In genomic region chr16:86604436-86605220, GRCh38 we compare ENCODE assay signal across 8 cellular contexts.
DNase-seq lines count a peak whose midpoint lies in the region; ATAC-seq lines count a peak whose summit lies in the region.

No MANE protein-coding gene starts in this region.

- peak; percentile 59 for DNase-seq in activated CD4-positive, CD25-positive, alpha-beta regulatory T cell treated with anti-CD3 and anti-CD28 coated beads, Interleukin-2, amount 50 U/mL, for 72 hours
- DNase-seq in effector CD4-positive, alpha-beta T cell: peak; percentile 17
- DNase-seq in AML-193 (lab: John Stamatoyannopoulos, UW) (no peak), NCI-H526 treated with DMSO at 0.1 percent for 48 hours (lab: John Stamatoyannopoulos, UW) (no peak)

- H3K27ac Mint-ChIP-seq in stimulated activated memory B cell treated with anti-CD40 and anti-IgM and Interleukin-4, amounts not matched to agents 10 μg/mL and 1 μg/mL and 100 μg/mL, for 72 hours: peak overlapping the region; percentile 80

- H3K4me1 Mint-ChIP-seq in stimulated activated memory B cell treated with anti-CD40 and anti-IgM and Interleukin-4, amounts not matched to agents 10 μg/mL and 1 μg/mL and 100 μg/mL, for 72 hours: peaks cover 12% of the 10 kb centered on the region

- no peaks in the 10 kb centered on the region for H3K9me3 Mint-ChIP-seq in stimulated activated memory B cell treated with anti-CD40 and anti-IgM and Interleukin-4, amounts not matched to agents 10 μg/mL and 1 μg/mL and 100 μg/mL, for 72 hours

- H3K27me3 Mint-ChIP-seq in stimulated activated memory B cell treated with anti-CD40 and anti-IgM and Interleukin-4, amounts not matched to agents 10 μg/mL and 1 μg/mL and 100 μg/mL, for 72 hours: peaks cover 46% of the 10 kb centered on the region

- H3K36me3 Mint-ChIP-seq in stimulated activated memory B cell treated with anti-CD40 and anti-IgM and Interleukin-4, amounts not matched to agents 10 μg/mL and 1 μg/mL and 100 μg/mL, for 72 hours: no peaks in the 10 kb centered on the region

- ATAC-seq in GM19452 (IDR thresholded peaks at IDR 0.05; ENCODE audit: unreplicated experiment) (peak; percentile 76), HG02759 (IDR thresholded peaks at IDR 0.05; ENCODE audit: unreplicated experiment) (no peak), HG02623 (IDR thresholded peaks at IDR 0.05; ENCODE audit: unreplicated experiment) (no peak)
- peak; percentile 92 for ATAC-seq in stimulated activated memory B cell treated with anti-CD40 and anti-IgM and Interleukin-4, amounts not matched to agents 10 μg/mL and 1 μg/mL and 100 μg/mL, for 72 hours

- peak overlapping the region; percentile 84 for H3K4me3 Mint-ChIP-seq in stimulated activated memory B cell treated with anti-CD40 and anti-IgM and Interleukin-4, amounts not matched to agents 10 μg/mL and 1 μg/mL and 100 μg/mL, for 72 hours

Comparison
In these comparisons a context has a peak if more than half of its experiments do, and no peak if none do; other contexts are left out.
1. ATAC-seq: peak in GM19452 (single experiment) and stimulated activated memory B cell treated with anti-CD40 and anti-IgM and Interleukin-4, amounts not matched to agents 10 μg/mL and 1 μg/mL and 100 μg/mL, for 72 hours (single experiment); none in HG02759 (single experiment) and HG02623 (single experiment).
2. DNase-seq: peak in activated CD4-positive, CD25-positive, alpha-beta regulatory T cell treated with anti-CD3 and anti-CD28 coated beads, Interleukin-2, amount 50 U/mL, for 72 hours (single experiment) and effector CD4-positive, alpha-beta T cell (single experiment); none in AML-193 (0 of 2) and NCI-H526 treated with DMSO at 0.1 percent for 48 hours (single experiment).